In the genomic region with DNA sequence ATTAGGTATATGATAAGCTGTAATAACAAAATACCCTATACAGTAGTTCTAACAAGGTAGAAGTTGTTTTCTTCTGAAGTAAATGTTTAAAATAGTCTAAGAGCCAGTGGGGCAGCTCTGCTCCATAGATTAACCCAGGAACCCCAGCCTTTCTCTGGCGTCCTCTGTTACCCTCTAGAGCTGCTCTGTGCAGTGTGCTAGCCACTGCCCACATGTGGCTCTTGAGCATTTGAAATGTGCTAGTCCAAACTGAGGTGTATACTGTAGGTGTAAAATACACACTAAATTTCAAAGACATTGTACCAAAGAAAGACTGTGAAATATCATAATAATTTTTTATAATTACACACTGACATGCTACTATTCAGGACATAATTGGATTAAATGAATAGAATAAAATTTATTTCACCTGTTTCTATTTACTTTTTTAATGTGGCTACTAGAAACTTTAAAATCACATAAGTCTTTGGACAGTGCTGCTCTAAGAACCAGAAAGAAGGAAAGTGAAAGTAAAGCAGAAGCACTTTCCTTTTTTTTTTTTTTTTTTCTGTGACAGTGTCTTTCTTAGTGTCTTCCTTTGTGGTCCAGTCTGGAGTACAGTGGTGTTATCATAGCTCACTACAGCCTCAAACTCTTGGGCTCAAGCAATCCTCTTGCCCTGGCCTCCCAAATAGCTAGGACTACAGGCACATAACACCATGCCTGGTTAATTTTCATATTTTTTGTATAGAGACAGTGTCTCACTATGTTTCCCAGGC, we compare ENCODE assay signal across 12 cellular contexts. TPM values are rescaled to one million over a fixed set of nuclear protein-coding genes. Genes with fewer than 3 reads are reported as not detected.
A peak's percentile ranks its signal among the peaks of the same experiment; 100 is the strongest.
DNase-seq lines count a peak whose midpoint lies in the region; ATAC-seq and TF ChIP-seq lines count a peak whose summit lies in the region.
"Had no signal": no experiment of that assay in that cellular context is flagged by ENCODE, and none has a peak within 500 bp of the region (broad histone marks: within the 10 kb centered on the region; RNA-seq: fewer than 3 reads in every experiment).

No MANE protein-coding gene starts in this region.

- peak overlapping the region in 1 of 3 donors; percentile 26 for H3K4me3 Mint-ChIP-seq in T-cell

- WGBS in thyroid gland, 2 donors: 83 to 93% methylated on average over 1 of the region's 1 CpG

- H3K9me3 Mint-ChIP-seq in T-cell: no peaks in the 10 kb centered on the region

- H3K27ac Mint-ChIP-seq in T-cell: peak overlapping the region; percentile 47 to 48

- TF ChIP-seq CTCF in AG10803 (conservative IDR thresholded peaks at IDR 0.05; ENCODE audit: low read length) (no peak), thyroid gland (IDR thresholded peaks at IDR 0.05) (no peak)

- H3K36me3 Mint-ChIP-seq in T-cell: no peaks in the 10 kb centered on the region

- H3K36me3 ChIP-seq in muscle layer of colon (ENCODE audit: insufficient read depth, low read length): no peaks in the 10 kb centered on the region
- H3K36me3 ChIP-seq in thyroid gland: no peaks in the 10 kb centered on the region
- H3K36me3 ChIP-seq: heart left ventricle had no signal

- DNase-seq in AG10803 (ENCODE audit: low read depth): peak; percentile 17
- DNase-seq in T-cell: no peak
- DNase-seq in inferior parietal cortex (ENCODE audit: extremely low spot score): no peak
- no peak for DNase-seq in HCEC 1CT
- DNase-seq in thyroid gland: no peak
- DNase-seq: heart left ventricle, NCI-H526 treated with DMSO at 0.1 percent for 48 hours, occipital lobe had no signal

- H3K27me3 Mint-ChIP-seq in T-cell: no peaks in the 10 kb centered on the region

- intact Hi-C loops in thyroid gland (cut with DNase I): no loop called here

- no peak for TF ChIP-seq POLR2A in thyroid gland (IDR thresholded peaks at IDR 0.05)

- H3K4me3 ChIP-seq in AG10803 (ENCODE audit: low read length) (peak overlapping the region; percentile 33), muscle layer of colon (ENCODE audit: low read depth in 1 of 2, low read length in 2 of 2) (peak overlapping the region in 1 of 2 donors; percentile 37), thyroid gland (replicated peaks in 1 of 3) (no peak overlapping the region)

- no peaks in the 10 kb centered on the region for H3K27me3 ChIP-seq in muscle layer of colon (ENCODE audit: control insufficient read depth in 1 of 2, insufficient read depth in 2 of 2, low read length in 2 of 2)
- no peaks in the 10 kb centered on the region for H3K27me3 ChIP-seq in thyroid gland
- H3K27me3 ChIP-seq: heart left ventricle had no signal

- ATAC-seq in GM21447 (IDR thresholded peaks at IDR 0.05; ENCODE audit: unreplicated experiment) (peak; percentile 71), T-cell (replicated peaks in 1 of 4) (peak in 1 of 4 experiments; percentile 10), GM21528 (IDR thresholded peaks at IDR 0.05; ENCODE audit: low FRiP score, unreplicated experiment) (no peak)

- peak overlapping the region; percentile 27 for H3K27ac ChIP-seq in muscle layer of colon (ENCODE audit: low read depth, low read length)
- no peak overlapping the region for H3K27ac ChIP-seq in thyroid gland
- H3K27ac ChIP-seq: VCaP had no signal

- CTCF ChIA-PET in T-cell (lab: Charles Lee): interaction anchor here in 1 of 2 donors (0.7 kb wide), 2 partner anchors 96 to 245 kb away, joined by 3 to 4 read pairs; no protein-coding TSS in a partner anchor

- H3K9me3 ChIP-seq in muscle layer of colon (ENCODE audit: low read length): no peaks in the 10 kb centered on the region
- no peaks in the 10 kb centered on the region for H3K9me3 ChIP-seq in thyroid gland
- H3K9me3 ChIP-seq: heart left ventricle had no signal

- peaks cover 18 to 19% (median 18%) of the 10 kb centered on the region in 3 donors for H3K4me1 Mint-ChIP-seq in T-cell

- no peak overlapping the region for H3K9ac ChIP-seq in muscle layer of colon (ENCODE audit: low read length)

- POLR2A ChIA-PET in T-cell (lab: Charles Lee): no interaction called here

- peaks cover 26% of the 10 kb centered on the region for H3K4me1 ChIP-seq in muscle layer of colon (ENCODE audit: insufficient read depth, low read length)
- H3K4me1 ChIP-seq in thyroid gland: peaks cover 21 to 33% of the 10 kb centered on the region in 2 donors

RNA-seq across cellular contexts. Expression of a gene that starts 39.3 kb away (rescaled TPM):
- total RNA-seq in T-cell (1 to 10 TPM in 2 of 5 donors, under 1 TPM in 3; 0.59 to 2.2 (median 0.96) TPM), thyroid gland (10 to 100 TPM; 16.9 to 23.5 (median 20.8) TPM)

Comparison
In these comparisons a context has a peak if more than half of its experiments do, and no peak if none do; other contexts are left out.
1. RNA of a gene that starts 39.3 kb away (total RNA-seq): 16.9 to 23.5 TPM in thyroid gland; 0.59 to 2.2 TPM in T-cell; every median in the first group is over 4 times any median in the second.